8 cellular contexts compared by ENCODE assay signal in the genomic region with DNA sequence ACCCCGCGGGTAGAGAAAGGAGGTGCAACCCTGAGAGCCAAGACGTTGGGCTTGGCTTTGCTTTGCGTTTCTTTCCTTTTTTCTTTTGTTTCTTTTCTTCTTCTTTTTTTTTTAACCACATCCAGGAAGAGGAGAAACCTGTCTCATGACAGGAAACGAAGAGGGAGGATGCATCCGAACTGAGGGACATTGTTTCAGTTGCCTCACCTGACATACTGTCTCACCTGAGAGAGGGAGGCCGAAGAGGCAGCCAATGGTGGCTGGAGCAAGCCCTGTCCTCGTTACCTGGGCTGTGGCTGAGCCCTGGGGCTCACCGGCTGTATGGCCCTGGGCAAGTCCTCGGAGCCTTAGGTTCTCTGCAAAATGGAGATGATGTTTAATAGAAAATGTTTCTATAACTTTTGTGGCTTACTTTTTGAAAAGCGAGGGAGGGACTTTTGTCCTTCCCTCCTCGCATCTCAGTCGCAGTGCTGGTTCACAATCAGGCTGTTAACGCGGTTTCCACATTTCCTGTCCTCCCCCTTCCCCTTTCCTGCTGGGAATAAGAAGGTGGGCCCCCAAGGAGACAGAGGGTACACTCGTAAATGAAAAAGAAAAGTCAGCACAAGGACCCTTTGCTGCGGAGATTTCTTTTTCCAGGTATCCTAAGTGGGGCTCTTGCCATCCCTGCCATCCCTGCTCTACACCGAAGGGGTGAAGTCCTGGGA. TPM values are rescaled to one million over a fixed set of nuclear protein-coding genes. Genes with fewer than 3 reads are reported as not detected.
DNase-seq lines count a peak whose midpoint lies in the region; ATAC-seq and TF ChIP-seq lines count a peak whose summit lies in the region.

No MANE protein-coding gene starts in this region.

- H3K4me3 ChIP-seq in AG04450 (ENCODE audit: low read depth, low read length): peak overlapping the region; percentile 66

- CTCF ChIA-PET in AG04450 (lab: Charles Lee): interaction anchor here (0.7 to 1.5 kb wide), 2 partner anchors 27 to 29 kb away, joined by 3 to 4 read pairs; no protein-coding TSS in a partner anchor

- H3K4me3 Mint-ChIP-seq in neural crest cell: peak overlapping the region; percentile 89

- H3K27ac ChIP-seq in AG04450 (ENCODE audit: low read depth, low read length): peak overlapping the region; percentile 94

- peaks cover 25% of the 10 kb centered on the region for H3K4me1 Mint-ChIP-seq in neural crest cell

- POLR2A ChIA-PET in AG04450 (lab: Yijun Ruan, JAX): interaction anchor here (0.6 to 1.7 kb wide), 9 partner anchors 9 to 1151 kb away, joined by 3 to 5 read pairs (median 4); partner anchors contain the start of gene ARHGAP31

- no peaks in the 10 kb centered on the region for H3K27me3 ChIP-seq in AG04450 (ENCODE audit: control insufficient read depth, insufficient read depth, low read length)

- H3K27ac Mint-ChIP-seq in neural crest cell (ENCODE audit: unreplicated experiment): peak overlapping the region; percentile 71

- H3K27me3 Mint-ChIP-seq in neural crest cell (ENCODE audit: low read depth): peaks cover 23% of the 10 kb centered on the region

- no peaks in the 10 kb centered on the region for H3K9me3 Mint-ChIP-seq in neural crest cell

- no peaks in the 10 kb centered on the region; the same call in 1 of the 2 replicates for H3K9me3 ChIP-seq in AG04450 (ENCODE audit: control insufficient read depth, insufficient read depth, low read length)

- H3K36me3 Mint-ChIP-seq in neural crest cell (ENCODE audit: low read depth): no peaks in the 10 kb centered on the region

- ATAC-seq in GM19035 (IDR thresholded peaks at IDR 0.05; ENCODE audit: unreplicated experiment) (peak; percentile 25), HG03196 (IDR thresholded peaks at IDR 0.05; ENCODE audit: unreplicated experiment) (peak; percentile 36)

- no peak for DNase-seq in AG04450 (ENCODE audit: low read depth, low spot score)
- peak; percentile 30 for DNase-seq in T follicular helper cell (ENCODE audit: low read depth)
- DNase-seq in effector CD4-positive, alpha-beta T cell: peak; percentile 43
- no peak for DNase-seq in neural crest cell (ENCODE audit: low read depth, low spot score)
- DNase-seq in OCI-M2 (lab: John Stamatoyannopoulos, UW; ENCODE audit: unreplicated experiment): no peak
- DNase-seq in kidney tubule cell (ENCODE audit: low spot score): no peak

- TF ChIP-seq CTCF in AG04450 (IDR thresholded peaks at IDR 0.05; ENCODE audit: low read depth, low read length) (no peak), neural crest cell (conservative IDR thresholded peaks at IDR 0.05) (no peak)

RNA-seq across cellular contexts. Expression of gene ARHGAP31, which starts 29.4 kb away (rescaled TPM):
- polyA plus RNA-seq in AG04450 (2011; rRNA removed): 14.1 and 16.6 TPM in 2 replicates
- polyA minus RNA-seq in AG04450 (2011; rRNA and poly(A)+ RNA removed): 31.1 and 35.4 TPM in 2 replicates
- 5.4 and 6.3 TPM in 2 replicates for total RNA-seq in neural crest cell

Comparison
In these comparisons a context has a peak if more than half of its experiments do, and no peak if none do; other contexts are left out.
1. DNase-seq: peak in T follicular helper cell (single experiment) and effector CD4-positive, alpha-beta T cell (single experiment); none in AG04450 (single experiment), neural crest cell (single experiment), OCI-M2 (single experiment) and kidney tubule cell (single experiment).